ENCODE assay signal across 18 cellular contexts in the genomic region with DNA sequence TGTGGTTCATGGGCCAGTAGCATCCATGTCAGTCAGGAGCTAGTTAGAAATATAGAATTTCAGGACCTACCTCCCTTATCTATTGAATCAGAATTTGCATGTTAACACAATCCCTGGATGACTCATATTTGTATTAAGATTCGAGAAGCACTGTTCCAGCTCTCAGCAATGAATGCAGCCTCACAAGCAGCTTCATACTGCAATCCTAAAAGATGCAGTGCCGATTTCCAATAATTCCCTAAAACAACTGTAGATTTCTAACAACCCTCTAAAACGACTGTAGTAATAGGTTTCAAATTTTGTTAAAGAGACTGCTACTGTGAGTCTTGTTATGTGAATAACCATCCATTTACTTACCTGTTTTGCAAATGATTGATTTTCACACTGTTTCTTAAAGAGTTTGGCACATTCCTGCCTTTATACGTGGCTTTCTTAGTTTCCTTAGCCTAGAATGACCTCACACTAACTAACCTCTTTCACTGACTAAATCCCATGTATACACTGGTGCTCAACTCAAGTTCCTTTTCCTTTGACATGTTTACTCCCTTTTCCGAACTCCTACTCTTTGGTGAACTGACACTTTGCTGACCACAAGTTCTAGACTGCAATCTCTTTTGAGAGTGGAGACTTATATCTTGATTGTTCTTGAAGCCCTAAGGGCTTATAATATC.
DNase-seq lines count a peak whose midpoint lies in the region; ATAC-seq and TF ChIP-seq lines count a peak whose summit lies in the region.
"Had no signal": no experiment of that assay in that cellular context is flagged by ENCODE, and none has a peak within 500 bp of the region (broad histone marks: within the 10 kb centered on the region; RNA-seq: fewer than 3 reads in every experiment).

No MANE protein-coding gene starts in this region.

- dilution Hi-C loops in IMR-90 (cut with HindIII; ENCODE audit: low sequenced_read_pairs, unreplicated experiment) = no loop called here

- CTCF ChIA-PET in IMR-90 (lab: Yijun Ruan, JAX) = no interaction called here

- H2BK120ac ChIP-seq in IMR-90 (ENCODE audit: low read depth, low read length) = peak overlapping the region; percentile 72

- no peaks in the 10 kb centered on the region for H3K79me1 ChIP-seq in IMR-90 (ENCODE audit: low read depth in 1 of 2, low read length in 2 of 2)

- peak overlapping the region; percentile 18; the same call in 2 of the 3 replicates for H2BK15ac ChIP-seq in IMR-90 (ENCODE audit: low read depth, low read length)

- peak overlapping the region; percentile 54 for H2BK20ac ChIP-seq in IMR-90 (ENCODE audit: low read depth, low read length)

- BruUV-seq in IMR-90 (replicated peaks; lab: Mats Ljungman, UMichigan) = no TSS peak

- peak overlapping the region; percentile 8; the same call in 1 of the 2 replicates for H3K56ac ChIP-seq in IMR-90 (ENCODE audit: extremely low read depth, insufficient read depth, low read length)

- H3K4me2 ChIP-seq in IMR-90 (ENCODE audit: low read depth, low read length) = peak overlapping the region; percentile 57; the same call in 1 of the 2 replicates

- H3K14ac ChIP-seq in IMR-90 (replicated peaks; ENCODE audit: low read depth, low read length) = peak overlapping the region; percentile 10; the same call in 1 of the 2 replicates

- peaks cover 4% of the 10 kb centered on the region for H3K4me1 ChIP-seq in IMR-90 (ENCODE audit: control insufficient read depth, insufficient read depth, low read length)

- no peak overlapping the region for H3K4me3 ChIP-seq in IMR-90 (ENCODE audit: insufficient read depth, low read depth, low read length)
- H3K4me3 ChIP-seq: coronary artery, spleen had no signal

- peak; percentile 70 for ATAC-seq in IMR-90 (ENCODE audit: low read depth)
- ATAC-seq in HG02884 (IDR thresholded peaks at IDR 0.05; ENCODE audit: unreplicated experiment) = no peak
- ATAC-seq: activated T-cell treated with anti-CD3 and anti-CD28 coated beads, Interleukin-2, amount 50 U/mL, for 4 hours; stimulated activated naive CD8-positive, alpha-beta T cell treated with anti-CD3 and anti-CD28 coated beads, Interleukin-15, amount 100 ng/mL, for 72 hours had no signal

- 0 out of 2 replicates have a peak overlapping the region, but pooled peaks have one; percentile 31 for H4K91ac ChIP-seq in IMR-90 (ENCODE audit: insufficient read depth, low read depth, low read length)

- TF ChIP-seq POLR2A in IMR-90 (IDR thresholded peaks at IDR 0.05; ENCODE audit: low read depth, low read length) = no peak

- 14% methylated on average over 1 of the region's 5 CpGs; no CpG with 5 or more reads in 1 of the 2 experiments for WGBS in IMR-90 (ENCODE audit: extremely low coverage in 2 of 2, insufficient read length in 1 of 2), 2 experiments

- intact Hi-C loops in IMR-90 (cut with micrococcal nuclease) = no loop called here

- H3K9ac ChIP-seq in IMR-90 (ENCODE audit: low read depth, low read length) = no peak overlapping the region

- no peak for TF ChIP-seq RAD21 in IMR-90 (IDR thresholded peaks at IDR 0.05; ENCODE audit: low read length)

- H4K20me1 ChIP-seq in IMR-90 (ENCODE audit: insufficient read depth, low read length) = no peaks in the 10 kb centered on the region

- DNase-seq in COLO829 (ENCODE audit: low spot score) = peak; percentile 26
- peak; percentile 83 for DNase-seq in IMR-90
- DNase-seq in astrocyte of the hippocampus (ENCODE audit: low read depth, low spot score) = peak; percentile 68
- DNase-seq in glomerular visceral epithelial cell (ENCODE audit: extremely low spot score) = peak; percentile 53
- no peak for DNase-seq in germinal center (ENCODE audit: low spot score)
- DNase-seq in Ammon's horn (ENCODE audit: low spot score) = no peak
- DNase-seq in activated CD4-positive, CD25-positive, alpha-beta regulatory T cell (lab: John Stamatoyannopoulos, UW) = no peak
- DNase-seq: activated CD4-positive, alpha-beta T cell treated with anti-CD3 and anti-CD28 coated beads for 4 hours; activated naive CD8-positive, alpha-beta T cell treated with anti-CD3 and anti-CD28 coated beads, Interleukin-2, amount 10 ng/mL, durations not matched to agents 7 days and 5 days; activated T-cell treated with anti-CD3 and anti-CD28 coated beads, Interleukin-2, amount 50 U/mL, for 4 hours; H9; Karpas-422; NCI-H1694 treated with DMSO at 0.1 percent for 48 hours; Right ventricle myocardium superior; spleen; stimulated activated naive CD8-positive, alpha-beta T cell treated with anti-CD3 and anti-CD28 coated beads, Interleukin-15, amount 100 ng/mL, for 72 hours had no signal

- no peaks in the 10 kb centered on the region; the same call in 1 of the 2 replicates for H3K9me1 ChIP-seq in IMR-90 (ENCODE audit: insufficient read depth, low read length)

- H3K27ac ChIP-seq in IMR-90 (ENCODE audit: insufficient read depth, low read length) = no peak overlapping the region
- H3K27ac ChIP-seq: coronary artery, spleen had no signal

- POLR2A ChIA-PET in IMR-90 (lab: Charles Lee; ENCODE audit: unreplicated experiment) = interaction anchor here (0.6 kb wide), 1 partner anchor 10 kb away, joined by 5 read pairs; no protein-coding TSS in a partner anchor

- peak overlapping the region; percentile 14 to 37; a peak in 2 of 4 replicates for H4K8ac ChIP-seq in IMR-90 (ENCODE audit: low read depth in 2 of 2, low read length in 2 of 2)

- peak overlapping the region; percentile 74; the same call in 1 of the 2 replicates for H4K5ac ChIP-seq in IMR-90 (ENCODE audit: low read depth, low read length)

- no peak overlapping the region for H2AK9ac ChIP-seq in IMR-90 (replicated peaks; ENCODE audit: low read depth, low read length, poor library complexity)

- H2AK5ac ChIP-seq in IMR-90 (ENCODE audit: low read depth, low read length) = peak overlapping the region; percentile 49; the same call in 1 of the 2 replicates

- peak overlapping the region; percentile 24; the same call in 1 of the 2 replicates for H3K4ac ChIP-seq in IMR-90 (ENCODE audit: low read depth, low read length)

- H3K36me3 ChIP-seq in IMR-90 (ENCODE audit: control insufficient read depth, insufficient read depth, low read length) = no peaks in the 10 kb centered on the region
- H3K36me3 ChIP-seq: spleen had no signal

- TF ChIP-seq CTCF in IMR-90 (conservative IDR thresholded peaks at IDR 0.05; ENCODE audit: low read depth, low read length) = no peak

- H3K9me3 ChIP-seq in IMR-90 (ENCODE audit: control insufficient read depth, insufficient read depth, low read length) = no peaks in the 10 kb centered on the region
- H3K9me3 ChIP-seq: spleen had no signal

- no peaks in the 10 kb centered on the region for H3K27me3 ChIP-seq in IMR-90 (ENCODE audit: control insufficient read depth, insufficient read depth, low read length)
- H3K27me3 ChIP-seq: spleen had no signal

- H2AFZ ChIP-seq in IMR-90 (replicated peaks; ENCODE audit: low read length, poor library complexity) = no peak overlapping the region

- in situ Hi-C loops in IMR-90 (cut with MboI; ENCODE audit: low sequenced_read_pairs) = no loop called here

- H2BK5ac ChIP-seq in IMR-90 (ENCODE audit: low read depth, low read length, poor library complexity, severe bottlenecking) = peak overlapping the region; percentile 88

- peak overlapping the region; percentile 13; the same call in 1 of the 2 replicates for H3K23ac ChIP-seq in IMR-90 (ENCODE audit: low read depth, low read length)

- peak overlapping the region; percentile 79; the same call in 1 of the 2 replicates for H3K18ac ChIP-seq in IMR-90 (ENCODE audit: low read depth, low read length)

TF ChIP-seq in IMR-90, 13 proteins besides CTCF, POLR2A, EP300 and RAD21:
- peak; percentile 60; the same call in 1 of the 2 replicates for TF ChIP-seq FOS (IDR thresholded peaks at IDR 0.05; ENCODE audit: low read depth, low read length)
- no peak for TF ChIP-seq MAFK (IDR thresholded peaks at IDR 0.05; ENCODE audit: low read depth, low read length)
TF ChIP-seq in IMR-90: peak in this region for 1.

Comparison
In these comparisons a context has a peak if more than half of its experiments do, and no peak if none do; other contexts are left out.
1. DNase-seq: peak in COLO829 (single experiment), IMR-90 (single experiment), astrocyte of the hippocampus (single experiment) and glomerular visceral epithelial cell (single experiment); none in germinal center (single experiment), Ammon's horn (single experiment) and activated CD4-positive, CD25-positive, alpha-beta regulatory T cell (0 of 4).